Comparison of ENCODE assay signal across 11 cellular contexts in the genomic region with DNA sequence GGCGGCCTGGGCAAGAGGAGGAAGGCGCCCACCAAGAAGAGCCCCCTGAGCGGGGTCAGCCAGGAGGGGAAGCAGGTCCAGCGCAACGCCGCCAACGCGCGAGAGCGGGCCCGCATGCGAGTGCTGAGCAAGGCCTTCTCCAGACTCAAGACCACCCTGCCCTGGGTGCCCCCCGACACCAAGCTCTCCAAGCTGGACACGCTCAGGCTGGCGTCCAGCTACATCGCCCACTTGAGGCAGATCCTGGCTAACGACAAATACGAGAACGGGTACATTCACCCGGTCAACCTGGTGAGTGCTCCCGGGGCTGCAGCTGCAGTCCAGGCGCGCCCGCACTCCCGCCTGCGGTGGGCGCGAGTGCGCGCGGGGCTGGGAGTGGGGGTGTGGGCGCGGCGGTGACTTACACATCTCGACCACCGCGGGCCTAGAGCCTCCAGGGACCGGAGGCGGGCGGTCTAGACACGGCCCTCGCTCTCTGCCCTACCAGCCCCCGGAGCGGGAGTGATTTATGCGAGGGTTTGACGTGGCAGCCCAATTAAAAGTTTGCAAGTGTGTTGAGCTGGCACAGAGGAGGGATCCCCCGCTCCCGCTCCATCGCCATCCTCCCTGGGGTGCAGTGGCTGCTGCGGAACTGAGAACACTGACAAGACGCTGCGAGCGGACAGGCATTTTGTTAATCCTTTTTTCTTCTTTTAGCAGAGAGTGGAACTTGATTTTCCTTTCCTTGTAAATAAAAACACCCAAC. TPM values are rescaled to one million over a fixed set of nuclear protein-coding genes. Genes with fewer than 3 reads are reported as not detected.
A peak's percentile ranks its signal among the peaks of the same experiment; 100 is the strongest.
DNase-seq lines count a peak whose midpoint lies in the region; ATAC-seq and TF ChIP-seq lines count a peak whose summit lies in the region.
"Had no signal": no experiment of that assay in that cellular context is flagged by ENCODE, and none has a peak within 500 bp of the region (broad histone marks: within the 10 kb centered on the region; RNA-seq: fewer than 3 reads in every experiment).

No MANE protein-coding gene starts in this region.

- no peaks in the 10 kb centered on the region for H3K36me3 ChIP-seq in esophagus muscularis mucosa
- H3K36me3 ChIP-seq in muscle layer of colon (ENCODE audit: insufficient read depth, low read length): no peaks in the 10 kb centered on the region
- no peaks in the 10 kb centered on the region for H3K36me3 ChIP-seq in vagina

- no peaks in the 10 kb centered on the region for H3K9me3 ChIP-seq in esophagus muscularis mucosa
- H3K9me3 ChIP-seq in muscle layer of colon (ENCODE audit: low read length): no peaks in the 10 kb centered on the region
- no peaks in the 10 kb centered on the region for H3K9me3 ChIP-seq in vagina

- TF ChIP-seq EP300 in esophagus muscularis mucosa (IDR thresholded peaks at IDR 0.05): no peak

- TF ChIP-seq POLR2A in esophagus muscularis mucosa (IDR thresholded peaks at IDR 0.05; ENCODE audit: low read depth) (no peak), vagina (IDR thresholded peaks at IDR 0.05) (no peak)

- peak overlapping the region; percentile 47 for H3K9ac ChIP-seq in muscle layer of colon (ENCODE audit: low read length)

- 7% methylated on average over 15 of the region's 53 CpGs for WGBS in esophagus muscularis mucosa

- ATAC-seq in Right ventricle myocardium inferior: peak; percentile 45
- ATAC-seq in HG02884 (IDR thresholded peaks at IDR 0.05; ENCODE audit: unreplicated experiment): no peak

- peak; percentile 71 for DNase-seq in Right ventricle myocardium inferior (ENCODE audit: missing footprints)
- DNase-seq in cardiac septum (ENCODE audit: low spot score): no peak
- no peak for DNase-seq in esophagus muscularis mucosa (ENCODE audit: extremely low spot score)
- DNase-seq in vagina (ENCODE audit: extremely low spot score in 2 of 2): no peak
- DNase-seq in cortex of kidney (lab: John Stamatoyannopoulos, UW): no peak
- DNase-seq in stimulated activated CD8-positive, alpha-beta memory T cell treated with anti-CD3 and anti-CD28 coated beads, Interleukin-4, amount 100 ng/mL, for 48 hours: no peak
- DNase-seq: hippocampal formation, NCI-H1694 had no signal

- no peak for TF ChIP-seq CTCF in esophagus muscularis mucosa (IDR thresholded peaks at IDR 0.05)
- TF ChIP-seq CTCF in vagina (IDR thresholded peaks at IDR 0.05): no peak

- intact Hi-C loops in Right ventricle myocardium inferior (cut with DNase I): loop anchor here (5.0 kb wide), 1 partner anchor 122 kb away; no protein-coding TSS in a partner anchor
- intact Hi-C loops in cardiac septum (cut with DNase I): no loop called here
- intact Hi-C loops in esophagus muscularis mucosa (cut with DNase I): loop anchor here (10.0 kb wide), 1 partner anchor 115 kb away; no protein-coding TSS in a partner anchor
- intact Hi-C loops in vagina (cut with DNase I): loop anchor here (10.0 kb wide), 2 partner anchors 125 to 1945 kb away; no protein-coding TSS in a partner anchor

- peak overlapping the region; percentile 87 to 96 (median 89) for H3K27ac ChIP-seq in esophagus muscularis mucosa (replicated peaks in 1 of 4)
- H3K27ac ChIP-seq in muscle layer of colon (ENCODE audit: low read depth, low read length): peak overlapping the region; percentile 90
- peak overlapping the region; percentile 86 for H3K27ac ChIP-seq in vagina
- H3K27ac ChIP-seq: C4-2B had no signal

- peak overlapping the region; percentile 56 to 89 (median 69) for H3K4me3 ChIP-seq in esophagus muscularis mucosa
- H3K4me3 ChIP-seq in muscle layer of colon (ENCODE audit: low read depth in 1 of 2, low read length in 2 of 2): peak overlapping the region; percentile 63 to 64
- H3K4me3 ChIP-seq in vagina: peak overlapping the region; percentile 54 to 55

- H3K4me1 ChIP-seq in esophagus muscularis mucosa (peaks cover 26 to 78% (median 64%) of the 10 kb centered on the region in 4 donors), muscle layer of colon (ENCODE audit: insufficient read depth, low read length) (peaks cover 11% of the 10 kb centered on the region), vagina (peaks cover 41% of the 10 kb centered on the region)

- peaks cover 0 to 56% (median 12%) of the 10 kb centered on the region in 4 donors for H3K27me3 ChIP-seq in esophagus muscularis mucosa
- peaks cover 41 to 62% of the 10 kb centered on the region in 2 donors for H3K27me3 ChIP-seq in muscle layer of colon (ENCODE audit: control insufficient read depth in 1 of 2, insufficient read depth in 2 of 2, low read length in 2 of 2)
- H3K27me3 ChIP-seq in vagina: peaks cover 9% of the 10 kb centered on the region

RNA-seq across cellular contexts. Expression of a gene that starts 0.8 kb away (rescaled TPM):
- total RNA-seq in Right ventricle myocardium inferior (5.2 TPM), cardiac septum (2.0 TPM), esophagus muscularis mucosa (10 to 100 TPM; 22.2 to 44.5 (median 30.8) TPM), vagina (12.5 TPM)
